Comparison of ENCODE assay signal across 15 cellular contexts in the genomic region with DNA sequence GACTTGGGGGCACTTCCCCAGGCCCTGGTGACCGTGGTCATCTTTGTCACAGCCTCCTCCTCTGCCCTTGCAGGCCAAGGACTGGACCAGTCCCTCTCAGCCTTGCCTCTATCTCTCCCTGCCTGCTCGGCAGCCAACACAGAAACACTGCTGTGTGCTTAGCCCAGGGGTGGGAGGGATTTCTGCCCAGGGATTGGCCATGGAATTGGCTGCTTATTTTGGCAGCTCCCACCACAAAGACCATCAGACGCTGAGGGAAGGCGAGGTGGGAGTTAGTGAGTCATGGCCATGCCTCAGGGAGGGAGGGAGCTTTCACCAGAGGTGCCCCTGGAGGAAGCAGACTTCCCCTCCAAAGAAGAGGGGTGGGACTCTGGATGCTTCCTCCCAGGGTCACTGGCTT. TPM values are rescaled to one million over a fixed set of nuclear protein-coding genes. Genes with fewer than 3 reads are reported as not detected.
A peak's percentile ranks its signal among the peaks of the same experiment; 100 is the strongest.
DNase-seq lines count a peak whose midpoint lies in the region; ATAC-seq and TF ChIP-seq lines count a peak whose summit lies in the region.
"Had no signal": no experiment of that assay in that cellular context is flagged by ENCODE, and none has a peak within 500 bp of the region (broad histone marks: within the 10 kb centered on the region; RNA-seq: fewer than 3 reads in every experiment).

No MANE protein-coding gene starts in this region.

- TF ChIP-seq CTCF in fibroblast of the aortic adventitia (IDR thresholded peaks at IDR 0.05; ENCODE audit: insufficient read depth, low read length), result no peak

- DNase-seq in A172 (ENCODE audit: low spot score), result peak; percentile 55
- peak; percentile 42 for DNase-seq in NCI-H226
- peak; percentile 92 for DNase-seq in fibroblast of the aortic adventitia (ENCODE audit: low read depth)
- peak; percentile 42 for DNase-seq in occipital lobe (lab: John Stamatoyannopoulos, UW)
- DNase-seq in NCI-H774 (lab: John Stamatoyannopoulos, UW), result no peak
- no peak for DNase-seq in NCI-H2196 treated with DMSO at 0.1 percent for 48 hours (lab: John Stamatoyannopoulos, UW; ENCODE audit: unreplicated experiment)
- DNase-seq: activated CD4-positive, alpha-beta T cell treated with anti-CD3 and anti-CD28 coated beads, Interleukin-2, amount 50 U/mL, for 1 hour; activated effector memory CD4-positive, alpha-beta T cell treated with anti-CD3 and anti-CD28 coated beads, Interleukin-2, amount 50 U/mL, for 16 hours; colonic mucosa; NCI-H1105; NCI-H82 had no signal

- H3K4me3 ChIP-seq in fibroblast of the aortic adventitia (ENCODE audit: low read depth, low read length), result no peak overlapping the region
- H3K4me3 ChIP-seq: colonic mucosa had no signal

- ATAC-seq in HG02623 (IDR thresholded peaks at IDR 0.05; ENCODE audit: unreplicated experiment), result no peak
- no peak for ATAC-seq in HG03095 (IDR thresholded peaks at IDR 0.05; ENCODE audit: unreplicated experiment)
- ATAC-seq: left lobe of liver had no signal

RNA-seq across cellular contexts. Expression of a gene that starts 21.1 kb away (rescaled TPM):
- 1.9 and 2.5 TPM in 2 replicates for total RNA-seq in A172 (2014; rRNA removed; shearing (Covaris generic))
- total RNA-seq in fibroblast of the aortic adventitia (ENCODE audit: low replicate concordance) (0.09 and 0.16 TPM in 2 replicates), occipital lobe (2.2 TPM)
- total RNA-seq: pulmonary artery endothelial cell had no signal

Comparison
In these comparisons a context has a peak if more than half of its experiments do, and no peak if none do; other contexts are left out.
1. DNase-seq: peak in A172 (single experiment), NCI-H226 (single experiment), fibroblast of the aortic adventitia (single experiment) and occipital lobe (single experiment); none in NCI-H774 (single experiment) and NCI-H2196 treated with DMSO at 0.1 percent for 48 hours (single experiment).